20 cellular contexts compared by ENCODE assay signal in the genomic region with DNA sequence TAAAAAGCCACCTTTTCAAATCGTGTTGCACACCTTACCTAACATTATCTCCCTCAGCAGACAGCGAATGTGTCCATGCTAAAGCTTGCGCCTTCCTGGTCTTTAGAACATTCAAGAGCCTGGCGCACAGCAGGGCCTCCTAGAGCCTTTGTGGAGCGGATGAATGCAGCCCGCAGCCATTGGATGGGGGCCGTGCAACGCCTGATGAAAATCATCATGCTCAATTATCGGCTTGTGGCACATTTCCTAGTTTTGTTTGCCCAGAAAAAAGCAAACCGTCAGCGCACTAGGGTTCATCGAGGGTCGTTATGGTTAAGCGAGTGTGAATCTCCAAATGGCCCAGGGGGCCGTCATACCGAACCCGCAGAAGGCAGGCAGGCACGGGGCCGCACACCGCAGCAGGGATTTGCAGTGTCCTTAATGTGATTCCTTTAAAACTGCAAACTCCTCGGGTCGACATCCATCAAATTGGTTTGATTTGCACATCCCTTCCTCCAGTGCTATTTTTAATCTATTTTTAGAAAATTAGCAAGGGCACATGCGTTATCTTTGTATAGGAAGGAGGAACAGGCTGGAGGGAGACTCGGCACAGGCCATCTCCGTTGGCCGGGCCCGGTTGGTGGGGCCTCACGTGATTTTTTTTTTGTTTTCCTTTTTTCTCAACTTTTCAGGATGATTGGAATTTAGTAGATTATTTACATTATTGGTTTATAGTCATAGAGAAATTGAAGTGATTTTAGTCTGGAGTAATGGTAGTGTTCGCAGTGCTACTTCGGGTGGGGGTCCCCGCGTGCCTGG. TPM values are rescaled to one million over a fixed set of nuclear protein-coding genes. Genes with fewer than 3 reads are reported as not detected.
DNase-seq lines count a peak whose midpoint lies in the region; ATAC-seq and TF ChIP-seq lines count a peak whose summit lies in the region.
"Had no signal": no experiment of that assay in that cellular context is flagged by ENCODE, and none has a peak within 500 bp of the region (broad histone marks: within the 10 kb centered on the region; RNA-seq: fewer than 3 reads in every experiment).

No MANE protein-coding gene starts in this region.

- H3K27ac ChIP-seq in psoas muscle: peak overlapping the region; percentile 74
- H3K27ac ChIP-seq: PC-9, SJSA1 had no signal

- 80 to 86% (median 85%) methylated on average over 32 of the region's 32 CpGs for WGBS in psoas muscle, 3 donors

- H3K36me3 ChIP-seq in psoas muscle (ENCODE audit: insufficient read depth in 1 of 2, low read depth in 1 of 2): peaks cover 0 to 62% of the 10 kb centered on the region in 2 donors
- H3K36me3 ChIP-seq: SJSA1 had no signal

- H3K4me3 Mint-ChIP-seq in brain: peak overlapping the region in 2 of 5 experiments; percentile 2 to 14
- H3K4me3 Mint-ChIP-seq: CD8-positive, alpha-beta memory T cell had no signal

- TF ChIP-seq CTCF in brain (conservative IDR thresholded peaks at IDR 0.05) (no peak), psoas muscle (IDR thresholded peaks at IDR 0.05) (no peak)

- no peaks in the 10 kb centered on the region for H3K27me3 ChIP-seq in psoas muscle (ENCODE audit: insufficient read depth in 3 of 3, low read length in 2 of 3)

- DNase-seq in NCI-H2227 (lab: John Stamatoyannopoulos, UW; ENCODE audit: unreplicated experiment) (peak; percentile 15), NCI-H2227 treated with DMSO at 0.1 percent for 48 hours (lab: John Stamatoyannopoulos, UW) (no peak), NCI-H2081 treated with DMSO at 0.1 percent for 48 hours (lab: John Stamatoyannopoulos, UW) (peak; percentile 47), psoas muscle (peak in 1 of 2 donors; percentile 43), NCI-H2029 (lab: John Stamatoyannopoulos, UW) (no peak)
- DNase-seq: 8988T; CD8-positive, alpha-beta memory T cell; DND-41; KBM-7; NCI-H1048; NCI-H187; NCI-H446; NCI-H82; PC-9; SW 1271 had no signal

- peak overlapping the region; percentile 15 to 89 (median 51) for H3K27ac Mint-ChIP-seq in brain
- H3K27ac Mint-ChIP-seq: CD8-positive, alpha-beta memory T cell had no signal

- H3K4me3 ChIP-seq in psoas muscle: no peak overlapping the region
- H3K4me3 ChIP-seq: GM12878, PC-9, SJSA1 had no signal

- H3K4me1 Mint-ChIP-seq in brain: peaks cover 59% of the 10 kb centered on the region

- peaks cover 53% of the 10 kb centered on the region for H3K4me1 ChIP-seq in psoas muscle
- H3K4me1 ChIP-seq: SJSA1 had no signal

- no peaks in the 10 kb centered on the region for H3K27me3 Mint-ChIP-seq in brain

- peaks cover 0 to 6% (median 3%) of the 10 kb centered on the region in 5 experiments for H3K9me3 Mint-ChIP-seq in brain
- H3K9me3 Mint-ChIP-seq: CD8-positive, alpha-beta memory T cell had no signal

- peaks cover 17% of the 10 kb centered on the region for H3K36me3 Mint-ChIP-seq in brain

- intact Hi-C loops in psoas muscle (cut with DNase I): no loop called here

- no peaks in the 10 kb centered on the region for H3K9me3 ChIP-seq in psoas muscle
- H3K9me3 ChIP-seq: SJSA1 had no signal

- no peak for ATAC-seq in psoas muscle
- no peak for ATAC-seq in HG03354 (IDR thresholded peaks at IDR 0.05; ENCODE audit: poor library complexity, severe bottlenecking, unreplicated experiment)
- ATAC-seq in HG03460 (IDR thresholded peaks at IDR 0.05; ENCODE audit: unreplicated experiment): no peak
- ATAC-seq: GM12878 had no signal

RNA-seq across cellular contexts. Expression of a gene that starts 53.1 kb away (rescaled TPM):
- 33.5 TPM for polyA plus RNA-seq in brain (ENCODE audit: insufficient read depth, low read depth, low replicate concordance)
- 100 to 1,000 TPM; 127 to 956 (median 461) TPM for total RNA-seq in psoas muscle
- 100 to 1,000 TPM in 2 of 3 donors, 10 to 100 TPM in 1; 82.2 to 295 (median 123) TPM for polyA plus RNA-seq in psoas muscle

Comparison
In these comparisons a context has a peak if more than half of its experiments do, and no peak if none do; other contexts are left out.
1. DNase-seq: peak in NCI-H2227 (single experiment) and NCI-H2081 treated with DMSO at 0.1 percent for 48 hours (single experiment); none in NCI-H2227 treated with DMSO at 0.1 percent for 48 hours (single experiment) and NCI-H2029 (single experiment).